In genomic region chr16:22813223-22813945, GRCh38 we compare ENCODE assay signal across 9 cellular contexts. TPM values are rescaled to one million over a fixed set of nuclear protein-coding genes. Genes with fewer than 3 reads are reported as not detected.
DNase-seq lines count a peak whose midpoint lies in the region; ATAC-seq, FAIRE-seq and TF ChIP-seq lines count a peak whose summit lies in the region.
"Had no signal": no experiment of that assay in that cellular context is flagged by ENCODE, and none has a peak within 500 bp of the region (broad histone marks: within the 10 kb centered on the region; RNA-seq: fewer than 3 reads in every experiment).

No MANE protein-coding gene starts in this region.

- H4K91ac ChIP-seq in IMR-90 (ENCODE audit: insufficient read depth, low read depth, low read length): no peak overlapping the region

- H3K27ac ChIP-seq in IMR-90 (ENCODE audit: insufficient read depth, low read length) (no peak overlapping the region), small intestine (ENCODE audit: low read depth in 1 of 2, low read length in 1 of 2) (no peak overlapping the region)

- H2AFZ ChIP-seq in IMR-90 (replicated peaks; ENCODE audit: low read length, poor library complexity): peak overlapping the region; percentile 3

- H3K4me2 ChIP-seq in IMR-90 (ENCODE audit: low read depth, low read length): no peak overlapping the region; the same call in 1 of the 2 replicates

- no peak overlapping the region for H3K18ac ChIP-seq in IMR-90 (ENCODE audit: low read depth, low read length)

- H4K8ac ChIP-seq in IMR-90 (ENCODE audit: low read depth in 2 of 2, low read length in 2 of 2): no peak overlapping the region

- POLR2A ChIA-PET in IMR-90 (lab: Charles Lee; ENCODE audit: unreplicated experiment): no interaction called here

- no peak overlapping the region for H3K9ac ChIP-seq in IMR-90 (ENCODE audit: low read depth, low read length)

- no peak overlapping the region for H3K23ac ChIP-seq in IMR-90 (ENCODE audit: low read depth, low read length)

- H3K36me3 ChIP-seq in BE2C (no peaks in the 10 kb centered on the region), IMR-90 (ENCODE audit: control insufficient read depth, insufficient read depth, low read length) (no peaks in the 10 kb centered on the region), small intestine (ENCODE audit: control insufficient read depth in 2 of 2, insufficient read depth in 2 of 2, low read length in 2 of 2) (no peaks in the 10 kb centered on the region)

- intact Hi-C loops in IMR-90 (cut with micrococcal nuclease): no loop called here

- no peak overlapping the region for H2BK15ac ChIP-seq in IMR-90 (ENCODE audit: low read depth, low read length)

- WGBS in IMR-90 (ENCODE audit: extremely low coverage in 2 of 2, insufficient read length in 1 of 2), 2 experiments: 4% methylated on average over 8 of the region's 59 CpGs; no CpG with 5 or more reads in 1 of the 2 experiments
- 3 to 7% (median 6%) methylated on average over 56 to 59 of the region's 59 CpGs for WGBS in small intestine, 3 donors

- no peak overlapping the region for H4K5ac ChIP-seq in IMR-90 (ENCODE audit: low read depth, low read length)

- dilution Hi-C loops in IMR-90 (cut with HindIII; ENCODE audit: low sequenced_read_pairs, unreplicated experiment): no loop called here

- H3K9me3 ChIP-seq in BE2C (no peaks in the 10 kb centered on the region), IMR-90 (ENCODE audit: control insufficient read depth, insufficient read depth, low read length) (no peaks in the 10 kb centered on the region), small intestine (ENCODE audit: control insufficient read depth, low read depth) (no peaks in the 10 kb centered on the region)

- no peak overlapping the region for H2BK120ac ChIP-seq in IMR-90 (ENCODE audit: low read depth, low read length)

- H2BK5ac ChIP-seq in IMR-90 (ENCODE audit: low read depth, low read length, poor library complexity, severe bottlenecking): no peak overlapping the region

- peak; percentile 32 for TF ChIP-seq RAD21 in IMR-90 (IDR thresholded peaks at IDR 0.05; ENCODE audit: low read length)

- BruUV-seq in IMR-90 (replicated peaks; lab: Mats Ljungman, UMichigan): no TSS peak

- H3K56ac ChIP-seq in IMR-90 (ENCODE audit: extremely low read depth, insufficient read depth, low read length): no peak overlapping the region

- no peaks in the 10 kb centered on the region for H3K9me1 ChIP-seq in IMR-90 (ENCODE audit: insufficient read depth, low read length)

- TF ChIP-seq POLR2A in IMR-90 (IDR thresholded peaks at IDR 0.05; ENCODE audit: low read depth, low read length): no peak

- FAIRE-seq in small intestine (lab: Jason Lieb, UNC): no peak

- no peak overlapping the region for H2BK20ac ChIP-seq in IMR-90 (ENCODE audit: low read depth, low read length)

- ATAC-seq in IMR-90 (ENCODE audit: low read depth) (peak; percentile 75), GM21737 (IDR thresholded peaks at IDR 0.05; ENCODE audit: unreplicated experiment) (no peak)

- peak; percentile 83 for TF ChIP-seq CTCF in BE2C (IDR thresholded peaks at IDR 0.05; ENCODE audit: low read depth, low read length)
- TF ChIP-seq CTCF in IMR-90 (conservative IDR thresholded peaks at IDR 0.05; ENCODE audit: low read depth, low read length): peak; percentile 50

- no peak overlapping the region for H3K4ac ChIP-seq in IMR-90 (ENCODE audit: low read depth, low read length)

- peak overlapping the region; percentile 86 for H3K4me3 ChIP-seq in BE2C (ENCODE audit: low read depth, low read length)
- H3K4me3 ChIP-seq in IMR-90 (ENCODE audit: insufficient read depth, low read depth, low read length): no peak overlapping the region
- no peak overlapping the region for H3K4me3 ChIP-seq in small intestine (ENCODE audit: low read depth in 1 of 2, low read length in 2 of 2)

- peaks cover 8% of the 10 kb centered on the region; the same call in 1 of the 2 replicates for H3K27me3 ChIP-seq in BE2C
- peaks cover 9% of the 10 kb centered on the region; the same call in 1 of the 2 replicates for H3K27me3 ChIP-seq in IMR-90 (ENCODE audit: control insufficient read depth, insufficient read depth, low read length)
- peaks cover 19 to 20% of the 10 kb centered on the region in 2 donors for H3K27me3 ChIP-seq in small intestine (ENCODE audit: control insufficient read depth in 2 of 2, insufficient read depth in 2 of 2, low read length in 2 of 2)

- H2AK5ac ChIP-seq in IMR-90 (ENCODE audit: low read depth, low read length): no peak overlapping the region

- H3K4me1 ChIP-seq in BE2C: no peaks in the 10 kb centered on the region
- no peaks in the 10 kb centered on the region for H3K4me1 ChIP-seq in IMR-90 (ENCODE audit: control insufficient read depth, insufficient read depth, low read length)
- H3K4me1 ChIP-seq in small intestine (ENCODE audit: control insufficient read depth in 2 of 2, insufficient read depth in 1 of 2, low read depth in 1 of 2, low read length in 1 of 2): no peaks in the 10 kb centered on the region

- in situ Hi-C loops in IMR-90 (cut with MboI; ENCODE audit: low sequenced_read_pairs): no loop called here

- DNase-seq in BE2C (peak; percentile 84), IMR-90 (peak; percentile 7), astrocyte of the hippocampus (ENCODE audit: low read depth, low spot score) (peak; percentile 62), iPS-NIHi7 (ENCODE audit: extremely low spot score) (peak; percentile 91), small intestine (no peak), MV-4-11 (lab: John Stamatoyannopoulos, UW) (no peak)
- DNase-seq in stimulated activated CD4-positive, alpha-beta T cell treated with anti-CD3 and anti-CD28 coated beads, Interleukin-15, amount 100 ng/mL, for 48 hours (ENCODE audit: low read depth in 2 of 2): peak; percentile 4 to 21

- no peak overlapping the region for H2AK9ac ChIP-seq in IMR-90 (replicated peaks; ENCODE audit: low read depth, low read length, poor library complexity)

- CTCF ChIA-PET in IMR-90 (lab: Yijun Ruan, JAX): no interaction called here

- H4K20me1 ChIP-seq in IMR-90 (ENCODE audit: insufficient read depth, low read length): no peaks in the 10 kb centered on the region; the same call in 1 of the 2 replicates

- H3K79me1 ChIP-seq in IMR-90 (ENCODE audit: low read depth in 1 of 2, low read length in 2 of 2): no peaks in the 10 kb centered on the region

- H3K14ac ChIP-seq in IMR-90 (replicated peaks; ENCODE audit: low read depth, low read length): no peak overlapping the region

TF ChIP-seq in IMR-90, 13 proteins besides CTCF, POLR2A, EP300 and RAD21:
- TF ChIP-seq MXI1 (IDR thresholded peaks at IDR 0.05; ENCODE audit: borderline replicate concordance, low read depth, low read length) (no peak), USF2 (IDR thresholded peaks at IDR 0.05; ENCODE audit: low read depth, low read length) (no peak), SMC3 (IDR thresholded peaks at IDR 0.05; ENCODE audit: low read depth, low read length) (no peak), CHD1 (IDR thresholded peaks at IDR 0.05; ENCODE audit: low read depth, low read length) (no peak), MAZ (IDR thresholded peaks at IDR 0.05; ENCODE audit: borderline replicate concordance, low read depth, low read length) (no peak), FOS (IDR thresholded peaks at IDR 0.05; ENCODE audit: low read depth, low read length) (no peak), MAFK (IDR thresholded peaks at IDR 0.05; ENCODE audit: low read depth, low read length) (no peak), NFE2L2 (IDR thresholded peaks at IDR 0.05; ENCODE audit: low read depth, low read length) (no peak), CEBPB (IDR thresholded peaks at IDR 0.05; ENCODE audit: low read depth, low read length) (no peak), RFX5 (IDR thresholded peaks at IDR 0.05; ENCODE audit: low read depth, low read length) (no peak), RCOR1 (IDR thresholded peaks at IDR 0.05; ENCODE audit: insufficient replicate concordance, low read length) (no peak), ELK1 (IDR thresholded peaks at IDR 0.05; ENCODE audit: borderline replicate concordance, low read depth, low read length) (no peak), BHLHE40 (IDR thresholded peaks at IDR 0.05; ENCODE audit: low read depth, low read length) (no peak)

RNA-seq across cellular contexts. Expression of gene HS3ST2, which starts 0.6 kb away (rescaled TPM):
- 13.1 TPM for polyA plus RNA-seq in BE2C (2012; ENCODE audit: insufficient read depth, insufficient read length, low read depth)
- not detected in 2 replicates for total RNA-seq in IMR-90 (2012; rRNA removed)
- polyA plus RNA-seq in IMR-90 (2012; rRNA removed) (not detected in 2 replicates), small intestine (under 1 TPM in 1 of 3 donors, not detected in 2; 0.28 TPM)
- not detected in 2 replicates for polyA plus RNA-seq in IMR-90 (2012; cell fraction: cytosol; rRNA removed)
- not detected in 2 replicates for polyA plus RNA-seq in IMR-90 (2012; cell fraction: nucleus; rRNA removed; ENCODE audit: low replicate concordance)
- total RNA-seq: glomerular endothelial cell had no signal

Comparison
In these comparisons a context has a peak if more than half of its experiments do, and no peak if none do; other contexts are left out.
1. DNase-seq: peak in BE2C (single experiment), IMR-90 (single experiment), astrocyte of the hippocampus (single experiment), iPS-NIHi7 (single experiment) and stimulated activated CD4-positive, alpha-beta T cell treated with anti-CD3 and anti-CD28 coated beads, Interleukin-15, amount 100 ng/mL, for 48 hours (2 of 2); none in small intestine (single experiment) and MV-4-11 (single experiment).